ENCODE assay signal across 36 cellular contexts in the genomic region with DNA sequence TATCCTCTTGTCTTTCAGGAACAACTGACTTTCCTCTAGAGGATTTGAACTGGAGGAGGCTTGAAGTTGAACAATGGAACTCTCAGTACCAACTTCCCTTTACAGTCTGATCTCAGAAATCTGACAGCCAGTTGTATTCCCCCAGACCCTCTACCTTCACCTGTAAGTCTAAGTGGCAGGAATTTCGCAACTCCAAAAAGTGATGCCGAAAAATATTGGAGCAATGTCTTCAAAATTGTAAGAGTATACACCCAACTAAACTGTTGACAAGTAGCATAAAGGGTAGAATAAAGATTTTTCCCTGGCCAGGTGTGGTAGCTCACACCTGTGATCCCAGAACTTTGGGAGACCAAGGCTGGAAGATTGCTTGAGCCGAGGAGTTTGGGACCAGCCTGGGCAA.
"Had no signal": no experiment of that assay in that cellular context is flagged by ENCODE, and none has a peak within 500 bp of the region (broad histone marks: within the 10 kb centered on the region; RNA-seq: fewer than 3 reads in every experiment).

No MANE protein-coding gene starts in this region.

- DNase-seq: MG63, MM.1S, MV-4-11, NCI-H1048, NCI-H1092, NCI-H1092 treated with DMSO at 0.1 percent for 48 hours, NCI-H1105, NCI-H1105 treated with DMSO at 0.1 percent for 48 hours, NCI-H1417, NCI-H1417 treated with DMSO at 0.1 percent for 48 hours, NCI-H1436, NCI-H1436 treated with DMSO at 0.1 percent for 48 hours, NCI-H146, NCI-H1694, NCI-H1694 treated with DMSO at 0.1 percent for 48 hours, NCI-H187, NCI-H187 treated with DMSO at 0.1 percent for 48 hours, NCI-H1930, NCI-H2029, NCI-H2029 treated with DMSO at 0.1 percent for 48 hours, NCI-H2081, NCI-H2081 treated with DMSO at 0.1 percent for 48 hours, NCI-H2107, NCI-H2171, NCI-H2171 treated with DMSO at 0.1 percent for 48 hours, NCI-H2227 treated with DMSO at 0.1 percent for 48 hours, NCI-H226, NCI-H345, NCI-H446, NCI-H446 treated with DMSO at 0.1 percent for 48 hours, NCI-H510A, NCI-H510A treated with DMSO at 0.1 percent for 48 hours, NCI-H524, NCI-H524 treated with DMSO at 0.1 percent for 48 hours, NCI-H526, NCI-H526 treated with DMSO at 0.1 percent for 48 hours had no signal

- H3K36me3 ChIP-seq: MG63 had no signal

- H3K9me3 ChIP-seq: MG63 had no signal

- H3K4me3 ChIP-seq: MG63 had no signal

- H3K27me3 ChIP-seq: MG63 had no signal
